ENCODE assay signal across 1 cellular context in genomic region chr2:215619989-215620388, GRCh38.
TF ChIP-seq lines count a peak whose summit lies in the region.

No MANE protein-coding gene starts in this region.

TF ChIP-seq in K562, 482 proteins besides CTCF, POLR2A, EP300 and RAD21 (continued from another document and continues in another):
- TF ChIP-seq ZBTB34 (CRISPR knock-in tag; IDR thresholded peaks at IDR 0.05) = no peak
- TF ChIP-seq ARID4B (CRISPR knock-in tag; IDR thresholded peaks at IDR 0.05) = no peak
- TF ChIP-seq L3MBTL2 (IDR thresholded peaks at IDR 0.05) = peak; percentile 66
- TF ChIP-seq POLR2B (IDR thresholded peaks at IDR 0.05; ENCODE audit: low read depth, partially characterized antibody) = no peak
- no peak for TF ChIP-seq CBX5 (IDR thresholded peaks at IDR 0.05; ENCODE audit: borderline replicate concordance, low read depth)
- no peak for TF ChIP-seq HMGN3 (IDR thresholded peaks at IDR 0.05; ENCODE audit: borderline replicate concordance, extremely low read depth, insufficient read length, low read depth, low read length)
- TF ChIP-seq SRF (CRISPR knock-in tag; IDR thresholded peaks at IDR 0.05) = no peak
- TF ChIP-seq SOX6 (IDR thresholded peaks at IDR 0.05) = 0 out of 2 replicates have a peak, but pooled peaks have one; percentile 14
- no peak for TF ChIP-seq ZNF551 (CRISPR knock-in tag; IDR thresholded peaks at IDR 0.05)
- no peak for TF ChIP-seq RAD51 (IDR thresholded peaks at IDR 0.05; ENCODE audit: borderline replicate concordance, low read depth)
- TF ChIP-seq ZNF512 (tag; IDR thresholded peaks at IDR 0.05) = no peak
- no peak for TF ChIP-seq ZBTB40 (IDR thresholded peaks at IDR 0.05)
- TF ChIP-seq ZBTB40 (CRISPR knock-in tag; IDR thresholded peaks at IDR 0.05) = no peak
- TF ChIP-seq ZNF311 (CRISPR knock-in tag; IDR thresholded peaks at IDR 0.05) = no peak
- TF ChIP-seq GTF2E2 (tag; IDR thresholded peaks at IDR 0.05) = peak; percentile 59; the same call in 1 of the 2 replicates
- TF ChIP-seq KLF1 (tag; IDR thresholded peaks at IDR 0.05) = peak; percentile 80
- TF ChIP-seq HDGF (IDR thresholded peaks at IDR 0.05) = no peak
- no peak for TF ChIP-seq ZBTB43 (CRISPR knock-in tag; IDR thresholded peaks at IDR 0.05)
- no peak for TF ChIP-seq EWSR1 (IDR thresholded peaks at IDR 0.05; ENCODE audit: borderline replicate concordance, low read depth, partially characterized antibody)
- peak; percentile 59; the same call in 1 of the 2 replicates for TF ChIP-seq JUND (IDR thresholded peaks at IDR 0.05; ENCODE audit: borderline replicate concordance, low read depth, low read length)
- TF ChIP-seq JUND (tag; IDR thresholded peaks at IDR 0.05; ENCODE audit: borderline replicate concordance, low read depth, low read length) = peak; percentile 35; the same call in 1 of the 3 replicates
- TF ChIP-seq NR2F6 (CRISPR knock-in tag; IDR thresholded peaks at IDR 0.05) = no peak
- TF ChIP-seq TAF9B (IDR thresholded peaks at IDR 0.05; ENCODE audit: partially characterized antibody) = no peak
- TF ChIP-seq SMARCA4 (IDR thresholded peaks at IDR 0.05) = no peak
- no peak for TF ChIP-seq FOXO4 (CRISPR knock-in tag; IDR thresholded peaks at IDR 0.05)
- TF ChIP-seq DPF2 (IDR thresholded peaks at IDR 0.05) = no peak
- no peak for TF ChIP-seq COPS2 (conservative IDR thresholded peaks at IDR 0.05)
- TF ChIP-seq ZNF785 (CRISPR knock-in tag; IDR thresholded peaks at IDR 0.05) = no peak
- TF ChIP-seq KLF6 (CRISPR knock-in tag; IDR thresholded peaks at IDR 0.05; ENCODE audit: borderline replicate concordance) = peak; percentile 75; the same call in 1 of the 2 replicates
- TF ChIP-seq ZNF717 (CRISPR knock-in tag; IDR thresholded peaks at IDR 0.05) = no peak
- no peak for TF ChIP-seq MCM5 (IDR thresholded peaks at IDR 0.05; ENCODE audit: low read depth)
- TF ChIP-seq TBL1XR1 (IDR thresholded peaks at IDR 0.05; ENCODE audit: low read length in 2 of 2) = no peak
- no peak for TF ChIP-seq KDM5B (IDR thresholded peaks at IDR 0.05; ENCODE audit: insufficient replicate concordance, low read depth, low read length)
- TF ChIP-seq HEY1 (CRISPR knock-in tag; IDR thresholded peaks at IDR 0.05; ENCODE audit: borderline replicate concordance) = no peak
- 0 out of 2 replicates have a peak, but pooled peaks have one; percentile 36 for TF ChIP-seq TEAD4 (IDR thresholded peaks at IDR 0.05; ENCODE audit: low read length)
- TF ChIP-seq TEAD4 (CRISPR knock-in tag; IDR thresholded peaks at IDR 0.05; ENCODE audit: borderline replicate concordance) = no peak
- TF ChIP-seq STAG1 (CRISPR knock-in tag; IDR thresholded peaks at IDR 0.05; ENCODE audit: borderline replicate concordance) = no peak
- TF ChIP-seq ESRRA (IDR thresholded peaks at IDR 0.05; ENCODE audit: borderline replicate concordance, low read depth) = no peak
- TF ChIP-seq ZNF232 (CRISPR knock-in tag; IDR thresholded peaks at IDR 0.05) = no peak
- no peak for TF ChIP-seq ZNF644 (tag; IDR thresholded peaks at IDR 0.05; ENCODE audit: low read depth)
